ENCODE assay signal across 12 cellular contexts in genomic region chr13:106560791-106561190, GRCh38. TPM values are rescaled to one million over a fixed set of nuclear protein-coding genes. Genes with fewer than 3 reads are reported as not detected.
A peak's percentile ranks its signal among the peaks of the same experiment; 100 is the strongest.
DNase-seq lines count a peak whose midpoint lies in the region; ATAC-seq and TF ChIP-seq lines count a peak whose summit lies in the region.
"Had no signal": no experiment of that assay in that cellular context is flagged by ENCODE, and none has a peak within 500 bp of the region (broad histone marks: within the 10 kb centered on the region; RNA-seq: fewer than 3 reads in every experiment).

No MANE protein-coding gene starts in this region.

- TF ChIP-seq POLR2A in adrenal gland (IDR thresholded peaks at IDR 0.05), result no peak

- no peaks in the 10 kb centered on the region for H3K9me3 Mint-ChIP-seq in activated T-cell treated with anti-CD3 and anti-CD28 coated beads, Interleukin-2, amount 50 U/mL, for 24 hours
- no peaks in the 10 kb centered on the region for H3K9me3 Mint-ChIP-seq in brain
- no peaks in the 10 kb centered on the region for H3K9me3 Mint-ChIP-seq in stimulated activated naive CD8-positive, alpha-beta T cell treated with anti-CD3 and anti-CD28 coated beads, Interleukin-15, amount 100 ng/mL, for 72 hours

- peak overlapping the region; percentile 91 for H3K27ac Mint-ChIP-seq in activated T-cell treated with anti-CD3 and anti-CD28 coated beads, Interleukin-2, amount 50 U/mL, for 24 hours
- H3K27ac Mint-ChIP-seq in brain, result peak overlapping the region in 3 of 5 experiments; percentile 3 to 34 (median 13)
- H3K27ac Mint-ChIP-seq in stimulated activated naive CD8-positive, alpha-beta T cell treated with anti-CD3 and anti-CD28 coated beads, Interleukin-15, amount 100 ng/mL, for 72 hours, result peak overlapping the region in 1 of 2 donors; percentile 37

- H3K4me1 Mint-ChIP-seq in activated T-cell treated with anti-CD3 and anti-CD28 coated beads, Interleukin-2, amount 50 U/mL, for 24 hours (ENCODE audit: low read depth), result peaks cover 77% of the 10 kb centered on the region
- peaks cover 67% of the 10 kb centered on the region for H3K4me1 Mint-ChIP-seq in brain
- peaks cover 79% of the 10 kb centered on the region for H3K4me1 Mint-ChIP-seq in stimulated activated naive CD8-positive, alpha-beta T cell treated with anti-CD3 and anti-CD28 coated beads, Interleukin-15, amount 100 ng/mL, for 72 hours

- H3K27me3 ChIP-seq in adrenal gland, result no peaks in the 10 kb centered on the region

- peak overlapping the region in 1 of 5 donors; percentile 47 for H3K27ac ChIP-seq in adrenal gland

- peaks cover 0 to 36% of the 10 kb centered on the region in 2 donors for H3K36me3 ChIP-seq in adrenal gland (replicated peaks in 1 of 2)

- no peaks in the 10 kb centered on the region for H3K27me3 Mint-ChIP-seq in activated T-cell treated with anti-CD3 and anti-CD28 coated beads, Interleukin-2, amount 50 U/mL, for 24 hours
- no peaks in the 10 kb centered on the region for H3K27me3 Mint-ChIP-seq in brain
- no peaks in the 10 kb centered on the region for H3K27me3 Mint-ChIP-seq in stimulated activated naive CD8-positive, alpha-beta T cell treated with anti-CD3 and anti-CD28 coated beads, Interleukin-15, amount 100 ng/mL, for 72 hours

- DNase-seq in activated T-cell treated with anti-CD3 and anti-CD28 coated beads, Interleukin-2, amount 50 U/mL, for 24 hours, result no peak
- DNase-seq in activated T-cell treated with anti-CD3 and anti-CD28 coated beads for 4 hours, result no peak
- no peak for DNase-seq in stimulated activated naive CD8-positive, alpha-beta T cell treated with anti-CD3 and anti-CD28 coated beads, Interleukin-15, amount 100 ng/mL, for 72 hours
- no peak for DNase-seq in adrenal gland
- no peak for DNase-seq in activated CD4-positive, CD25-positive, alpha-beta regulatory T cell (lab: John Stamatoyannopoulos, UW)
- DNase-seq in NCI-H1436 (lab: John Stamatoyannopoulos, UW), result no peak
- DNase-seq: NCI-H1105 treated with DMSO at 0.1 percent for 48 hours, OCI-M1, posterior cingulate gyrus, trophoblast cell had no signal

- TF ChIP-seq CTCF in brain (conservative IDR thresholded peaks at IDR 0.05) (no peak), adrenal gland (IDR thresholded peaks at IDR 0.05) (no peak)

- H3K9me3 ChIP-seq in adrenal gland (replicated peaks in 1 of 3), result no peaks in the 10 kb centered on the region

- ATAC-seq in HG02981 (IDR thresholded peaks at IDR 0.05; ENCODE audit: unreplicated experiment), result peak; percentile 45
- peak; percentile 76 for ATAC-seq in stimulated activated naive CD8-positive, alpha-beta T cell treated with anti-CD3 and anti-CD28 coated beads, Interleukin-15, amount 100 ng/mL, for 72 hours

- H3K4me3 ChIP-seq in adrenal gland, result no peak overlapping the region

- H3K36me3 Mint-ChIP-seq in activated T-cell treated with anti-CD3 and anti-CD28 coated beads, Interleukin-2, amount 50 U/mL, for 24 hours (ENCODE audit: low read depth), result peaks cover 76% of the 10 kb centered on the region
- peaks cover 39% of the 10 kb centered on the region for H3K36me3 Mint-ChIP-seq in brain

- 54 to 74% (median 64%) methylated on average over 1 of the region's 1 CpG for WGBS in adrenal gland, 4 donors

- H3K4me1 ChIP-seq in adrenal gland (replicated peaks in 1 of 2), result peaks cover 8 to 65% of the 10 kb centered on the region in 2 donors

- H3K4me3 Mint-ChIP-seq in activated T-cell treated with anti-CD3 and anti-CD28 coated beads, Interleukin-2, amount 50 U/mL, for 24 hours, result peak overlapping the region; percentile 50
- peak overlapping the region in 3 of 5 experiments; percentile 1 to 14 (median 1) for H3K4me3 Mint-ChIP-seq in brain
- H3K4me3 Mint-ChIP-seq in stimulated activated naive CD8-positive, alpha-beta T cell treated with anti-CD3 and anti-CD28 coated beads, Interleukin-15, amount 100 ng/mL, for 72 hours, result peak overlapping the region; percentile 35 to 71

- intact Hi-C loops in adrenal gland (cut with DNase I), result no loop called here

RNA-seq across cellular contexts. Expression of gene ARGLU1, which starts 7.1 kb away (rescaled TPM):
- polyA plus RNA-seq in brain (ENCODE audit: insufficient read depth, low read depth, low replicate concordance) (10.1 TPM), adrenal gland (100 to 1,000 TPM in 1 of 3 donors, 10 to 100 TPM in 2; 48.9 to 130 (median 84.1) TPM)
- total RNA-seq in adrenal gland, result 100 to 1,000 TPM in 1 of 8 donors, 10 to 100 TPM in 7; 19.1 to 123 (median 52.6) TPM

RNA-seq across cellular contexts. Expression of gene EFNB2, which starts 25.3 kb away (rescaled TPM):
- polyA plus RNA-seq in brain (ENCODE audit: insufficient read depth, low read depth, low replicate concordance) (7.3 TPM), adrenal gland (1 to 10 TPM; 5.2 to 9.3 (median 6.6) TPM)
- total RNA-seq in adrenal gland, result 10 to 100 TPM; 10.4 to 21.4 (median 13.6) TPM

Comparison
In these comparisons a context has a peak if more than half of its experiments do, and no peak if none do; other contexts are left out.
1. H3K4me3 Mint-ChIP-seq: peak in every context shown above with its lines; median percentile 53 in stimulated activated naive CD8-positive, alpha-beta T cell treated with anti-CD3 and anti-CD28 coated beads, Interleukin-15, amount 100 ng/mL, for 72 hours; 50 in activated T-cell treated with anti-CD3 and anti-CD28 coated beads, Interleukin-2, amount 50 U/mL, for 24 hours; 1 in brain.